In genomic region chr7:151313857-151314256, GRCh38 we compare ENCODE assay signal across 8 cellular contexts.
DNase-seq lines count a peak whose midpoint lies in the region; ATAC-seq and TF ChIP-seq lines count a peak whose summit lies in the region.

No MANE protein-coding gene starts in this region.

- H3K36me3 ChIP-seq in ACC112 (ENCODE audit: insufficient read depth, low read length): no peaks in the 10 kb centered on the region
- no peaks in the 10 kb centered on the region for H3K36me3 ChIP-seq in HEK293 (ENCODE audit: control insufficient read depth in 2 of 2, insufficient read depth in 1 of 2, low read length in 2 of 2)

- H3K9me3 ChIP-seq in HEK293 (ENCODE audit: control insufficient read depth, insufficient read depth, low read depth, low read length): no peaks in the 10 kb centered on the region

- CTCF ChIA-PET in HEK293 (lab: Yijun Ruan, JAX): interaction anchor here (1.8 to 5.5 kb wide), 6 partner anchors 8 to 446 kb away, joined by 15 to 157 read pairs (median 28); no protein-coding TSS in a partner anchor

- H3K27me3 ChIP-seq in ACC112 (ENCODE audit: insufficient read depth, low read length): no peaks in the 10 kb centered on the region

- peak overlapping the region; percentile 31 for H2AFZ ChIP-seq in ACC112 (ENCODE audit: low read length, unreplicated experiment)

- H3K4me3 ChIP-seq in ACC112 (ENCODE audit: low read depth, low read length): no peak overlapping the region
- H3K4me3 ChIP-seq in HEK293 (ENCODE audit: low read depth, low read length): no peak overlapping the region
- H3K4me3 ChIP-seq in coronary artery: no peak overlapping the region

- H3K27ac ChIP-seq in ACC112 (ENCODE audit: low read depth, low read length) (no peak overlapping the region), HEK293 (ENCODE audit: extremely low read depth, low read depth, low read length) (no peak overlapping the region), coronary artery (peak overlapping the region in 1 of 2 donors; percentile 21)

- no peak for ATAC-seq in HG03571 (IDR thresholded peaks at IDR 0.05; ENCODE audit: unreplicated experiment)

- POLR2A ChIA-PET in HEK293 (lab: Yijun Ruan, JAX): no interaction called here

- H3K79me2 ChIP-seq in ACC112 (ENCODE audit: control insufficient read depth, insufficient read depth, low read length, unreplicated experiment): no peaks in the 10 kb centered on the region

- H3K4me1 ChIP-seq in ACC112 (ENCODE audit: control insufficient read depth, insufficient read depth, low read length, unreplicated experiment) (peaks cover 13% of the 10 kb centered on the region), HEK293 (ENCODE audit: control insufficient read depth, insufficient read depth, low read length) (no peaks in the 10 kb centered on the region)

- DNase-seq in coronary artery (ENCODE audit: low spot score): peak; percentile 84
- peak; percentile 66 for DNase-seq in medulla oblongata (ENCODE audit: extremely low spot score)
- DNase-seq in GM19240 (ENCODE audit: insufficient read length, low spot score): no peak
- DNase-seq in NCI-H2227 (lab: John Stamatoyannopoulos, UW; ENCODE audit: unreplicated experiment): no peak
- no peak for DNase-seq in NCI-H1105 (lab: John Stamatoyannopoulos, UW)

- TF ChIP-seq CTCF in HEK293 (tag by site-specific recombination; IDR thresholded peaks at IDR 0.05) (no peak), coronary artery (IDR thresholded peaks at IDR 0.05) (no peak)

TF ChIP-seq in HEK293, 187 proteins besides CTCF, POLR2A, EP300 and RAD21:
- TF ChIP-seq ZNF324 (tag by site-specific recombination; IDR thresholded peaks at IDR 0.05): no peak
- TF ChIP-seq ZSCAN4 (tag by site-specific recombination; IDR thresholded peaks at IDR 0.05): peak; percentile 5; the same call in 1 of the 2 replicates
- TF ChIP-seq ZNF10 (tag by site-specific recombination; IDR thresholded peaks at IDR 0.05): no peak
- no peak for TF ChIP-seq REPIN1 (tag by site-specific recombination; IDR thresholded peaks at IDR 0.05; ENCODE audit: low read depth)
- TF ChIP-seq ZNF677 (tag by site-specific recombination; IDR thresholded peaks at IDR 0.05): peak; percentile 69; the same call in 1 of the 2 replicates
- TF ChIP-seq KLF1 (tag by site-specific recombination; IDR thresholded peaks at IDR 0.05): peak; percentile 80
- TF ChIP-seq ZNF341 (tag by site-specific recombination; IDR thresholded peaks at IDR 0.05; ENCODE audit: low read depth): no peak
- no peak for TF ChIP-seq KLF9 (tag by site-specific recombination; IDR thresholded peaks at IDR 0.05; ENCODE audit: low read depth)
- TF ChIP-seq ZNF791 (tag by site-specific recombination; IDR thresholded peaks at IDR 0.05): 0 out of 2 replicates have a peak, but pooled peaks have one; percentile 16
- TF ChIP-seq ZNF37A (tag by site-specific recombination; IDR thresholded peaks at IDR 0.05): no peak
- TF ChIP-seq ZNF175 (tag by site-specific recombination; IDR thresholded peaks at IDR 0.05): no peak
- no peak for TF ChIP-seq ZBTB49 (tag by site-specific recombination; IDR thresholded peaks at IDR 0.05; ENCODE audit: low read depth)
- TF ChIP-seq ZNF777 (tag by site-specific recombination; IDR thresholded peaks at IDR 0.05; ENCODE audit: borderline replicate concordance): no peak
- TF ChIP-seq ZNF362 (tag by site-specific recombination; IDR thresholded peaks at IDR 0.05): no peak
- 0 out of 2 replicates have a peak, but pooled peaks have one; percentile 29 for TF ChIP-seq YY2 (tag by site-specific recombination; IDR thresholded peaks at IDR 0.05)

Comparison
In these comparisons a context has a peak if more than half of its experiments do, and no peak if none do; other contexts are left out.
1. DNase-seq: peak in coronary artery (single experiment) and medulla oblongata (single experiment); none in GM19240 (single experiment), NCI-H2227 (single experiment) and NCI-H1105 (single experiment).